ENCODE assay signal across 8 cellular contexts in genomic region chr2:213065583-213066444, GRCh38.
DNase-seq lines count a peak whose midpoint lies in the region; ATAC-seq and TF ChIP-seq lines count a peak whose summit lies in the region.

No MANE protein-coding gene starts in this region.

- no peaks in the 10 kb centered on the region for H3K9me3 ChIP-seq in body of pancreas
- no peaks in the 10 kb centered on the region for H3K9me3 ChIP-seq in lower lobe of right lung

- 22 to 27% methylated on average over 8 of the region's 8 CpGs for WGBS in body of pancreas, 2 donors

- intact Hi-C loops in body of pancreas (cut with DNase I) (no loop called here), lower lobe of right lung (cut with DNase I) (no loop called here)

- no peaks in the 10 kb centered on the region for H3K36me3 ChIP-seq in body of pancreas (replicated peaks in 1 of 2; ENCODE audit: insufficient read depth in 1 of 2, low read depth in 2 of 2)
- no peaks in the 10 kb centered on the region for H3K36me3 ChIP-seq in lower lobe of right lung

- DNase-seq in AG10803 (ENCODE audit: low read depth) (peak; percentile 58), NCI-H1694 (lab: John Stamatoyannopoulos, UW) (peak; percentile 4), body of pancreas (peak; percentile 15 to 40 (median 32)), lower lobe of right lung (peak; percentile 39), HuH-7.5 (ENCODE audit: low spot score) (no peak)

- H3K27ac ChIP-seq in body of pancreas (peak overlapping the region in 2 of 4 donors; percentile 26 to 31), lower lobe of right lung (peak overlapping the region; percentile 22)

- ATAC-seq in GM19043 (IDR thresholded peaks at IDR 0.05; ENCODE audit: low read depth, unreplicated experiment) = peak; percentile 56
- peak; percentile 71 for ATAC-seq in body of pancreas
- ATAC-seq in lower lobe of right lung = peak; percentile 78 to 85
- ATAC-seq in GM18870 (IDR thresholded peaks at IDR 0.05; ENCODE audit: unreplicated experiment) = no peak
- ATAC-seq in HG03469 (IDR thresholded peaks at IDR 0.05; ENCODE audit: unreplicated experiment) = no peak

- H3K4me1 ChIP-seq in body of pancreas (peaks cover 15% of the 10 kb centered on the region), lower lobe of right lung (no peaks in the 10 kb centered on the region)

- no peak for TF ChIP-seq CTCF in AG10803 (conservative IDR thresholded peaks at IDR 0.05; ENCODE audit: low read length)
- no peak for TF ChIP-seq CTCF in body of pancreas (IDR thresholded peaks at IDR 0.05)
- TF ChIP-seq CTCF in lower lobe of right lung (IDR thresholded peaks at IDR 0.05) = no peak

- H3K4me3 ChIP-seq in AG10803 (ENCODE audit: low read length) = no peak overlapping the region
- H3K4me3 ChIP-seq in body of pancreas = no peak overlapping the region
- peak overlapping the region; percentile 25 for H3K4me3 ChIP-seq in lower lobe of right lung

- H3K27me3 ChIP-seq in body of pancreas (no peaks in the 10 kb centered on the region), lower lobe of right lung (ENCODE audit: low read depth) (no peaks in the 10 kb centered on the region)

- TF ChIP-seq POLR2A in body of pancreas (IDR thresholded peaks at IDR 0.05) = no peak

Comparison
In these comparisons a context has a peak if more than half of its experiments do, and no peak if none do; other contexts are left out.
1. ATAC-seq: peak in GM19043 (single experiment), body of pancreas (single experiment) and lower lobe of right lung (2 of 2); none in GM18870 (single experiment) and HG03469 (single experiment).